Comparison of ENCODE assay signal across 10 cellular contexts in genomic region chr18:72867721-72868665, GRCh38. TPM values are rescaled to one million over a fixed set of nuclear protein-coding genes. Genes with fewer than 3 reads are reported as not detected.
DNase-seq lines count a peak whose midpoint lies in the region; ATAC-seq lines count a peak whose summit lies in the region.
"Had no signal": no experiment of that assay in that cellular context is flagged by ENCODE, and none has a peak within 500 bp of the region (broad histone marks: within the 10 kb centered on the region; RNA-seq: fewer than 3 reads in every experiment).

A gene with protein sequence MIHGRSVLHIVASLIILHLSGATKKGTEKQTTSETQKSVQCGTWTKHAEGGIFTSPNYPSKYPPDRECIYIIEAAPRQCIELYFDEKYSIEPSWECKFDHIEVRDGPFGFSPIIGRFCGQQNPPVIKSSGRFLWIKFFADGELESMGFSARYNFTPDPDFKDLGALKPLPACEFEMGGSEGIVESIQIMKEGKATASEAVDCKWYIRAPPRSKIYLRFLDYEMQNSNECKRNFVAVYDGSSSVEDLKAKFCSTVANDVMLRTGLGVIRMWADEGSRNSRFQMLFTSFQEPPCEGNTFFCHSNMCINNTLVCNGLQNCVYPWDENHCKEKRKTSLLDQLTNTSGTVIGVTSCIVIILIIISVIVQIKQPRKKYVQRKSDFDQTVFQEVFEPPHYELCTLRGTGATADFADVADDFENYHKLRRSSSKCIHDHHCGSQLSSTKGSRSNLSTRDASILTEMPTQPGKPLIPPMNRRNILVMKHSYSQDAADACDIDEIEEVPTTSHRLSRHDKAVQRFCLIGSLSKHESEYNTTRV (minus strand): TSS chr18:72867987. CDS start chr18:72867291, 696 bp downstream.

- no peak within 1 kb of the TSS for H3K27ac Mint-ChIP-seq in activated T-helper 17 cell treated with anti-CD3 and anti-CD28 coated beads, Interleukin-2, amount 50 U/mL, for 72 hours

- H3K36me3 Mint-ChIP-seq in activated T-helper 17 cell treated with anti-CD3 and anti-CD28 coated beads, Interleukin-2, amount 50 U/mL, for 72 hours (ENCODE audit: low read depth) = peaks cover 11% of the 10 kb centered on the region

- peaks cover 25% of the 10 kb centered on the region for H3K27me3 Mint-ChIP-seq in activated T-helper 17 cell treated with anti-CD3 and anti-CD28 coated beads, Interleukin-2, amount 50 U/mL, for 72 hours

- no peaks in the 10 kb centered on the region for H3K4me1 Mint-ChIP-seq in activated T-helper 17 cell treated with anti-CD3 and anti-CD28 coated beads, Interleukin-2, amount 50 U/mL, for 72 hours

- peak; percentile 9 for ATAC-seq in HG03159 (IDR thresholded peaks at IDR 0.05; ENCODE audit: unreplicated experiment)
- ATAC-seq in activated T-helper 17 cell treated with anti-CD3 and anti-CD28 coated beads, Interleukin-2, amount 50 U/mL, for 72 hours (replicated peaks) = no peak

- DNase-seq in DMS53 treated with DMSO at 0.1 percent for 48 hours (lab: John Stamatoyannopoulos, UW; ENCODE audit: unreplicated experiment) (peak; percentile 16), cerebellum (ENCODE audit: low spot score) (no peak), occipital lobe (lab: John Stamatoyannopoulos, UW) (no peak), NCI-H2029 (lab: John Stamatoyannopoulos, UW) (no peak), inferior parietal cortex (ENCODE audit: extremely low spot score) (no peak), germinal center (ENCODE audit: low spot score) (no peak)
- DNase-seq: activated T-cell treated with anti-CD3 and anti-CD28 coated beads, Interleukin-2, amount 50 U/mL, for 4 hours; GOT3 had no signal

- peaks cover 4% of the 10 kb centered on the region for H3K9me3 Mint-ChIP-seq in activated T-helper 17 cell treated with anti-CD3 and anti-CD28 coated beads, Interleukin-2, amount 50 U/mL, for 72 hours
- H3K9me3 Mint-ChIP-seq: activated T-cell treated with anti-CD3 and anti-CD28 coated beads, Interleukin-2, amount 50 U/mL, for 4 hours had no signal

- H3K4me3 Mint-ChIP-seq in activated T-helper 17 cell treated with anti-CD3 and anti-CD28 coated beads, Interleukin-2, amount 50 U/mL, for 72 hours = no peak within 1 kb of the TSS
- H3K4me3 Mint-ChIP-seq: activated T-cell treated with anti-CD3 and anti-CD28 coated beads, Interleukin-2, amount 50 U/mL, for 4 hours had no signal

RNA-seq across cellular contexts. Expression of the gene that starts here (rescaled TPM):
- total RNA-seq in cerebellum (57.7 TPM), occipital lobe (47.7 TPM)
- not detected for total RNA-seq in activated T-helper 17 cell treated with anti-CD3 and anti-CD28 coated beads, Interleukin-2, amount 50 U/mL, for 72 hours

Comparison
In these comparisons a context has a peak if more than half of its experiments do, and no peak if none do; other contexts are left out.
1. RNA of the gene that starts here (total RNA-seq): 57.7 TPM in cerebellum (single experiment) and 47.7 TPM in occipital lobe (single experiment); not detected in activated T-helper 17 cell treated with anti-CD3 and anti-CD28 coated beads, Interleukin-2, amount 50 U/mL, for 72 hours; every median in the first group is over 10 times any median in the second.